In genomic region chr4:81314897-81315470, GRCh38 we compare ENCODE assay signal across 12 cellular contexts.
DNase-seq lines count a peak whose midpoint lies in the region; ATAC-seq, FAIRE-seq and TF ChIP-seq lines count a peak whose summit lies in the region.
"Had no signal": no experiment of that assay in that cellular context is flagged by ENCODE, and none has a peak within 500 bp of the region (broad histone marks: within the 10 kb centered on the region; RNA-seq: fewer than 3 reads in every experiment).

No MANE protein-coding gene starts in this region.

- H3K36me3 Mint-ChIP-seq in stimulated activated effector memory CD8-positive, alpha-beta T cell treated with anti-CD3 and anti-CD28 coated beads, Interleukin-12 subunit alpha, Interleukin-12 subunit beta, amount 100 ng/mL, for 72 hours, result no peaks in the 10 kb centered on the region
- no peaks in the 10 kb centered on the region for H3K36me3 Mint-ChIP-seq in activated T-helper 1 cell treated with anti-CD3 and anti-CD28 coated beads, Interleukin-12 subunit alpha, Interleukin-12 subunit beta, Interleukin-2, Interleukin-4 antibody, amounts not matched to agents 30 ng/mL and 10 ng/mL and 1 ng/mL, durations not matched to agents 14 hours and 24 hours and 36 hours (ENCODE audit: low read depth)
- H3K36me3 Mint-ChIP-seq in activated T-cell treated with anti-CD3 and anti-CD28 coated beads, Interleukin-2, amount 50 U/mL, for 24 hours (ENCODE audit: low read depth), result no peaks in the 10 kb centered on the region

- H3K36me3 ChIP-seq in SK-N-SH (replicated peaks in 1 of 2; ENCODE audit: control insufficient read depth in 1 of 2, insufficient read depth in 2 of 2, low read length in 1 of 2), result no peaks in the 10 kb centered on the region

- TF ChIP-seq CTCF in SK-N-SH (IDR thresholded peaks at IDR 0.05), result no peak

- H3K4me2 ChIP-seq in SK-N-SH, result no peak overlapping the region

- H3K9me3 ChIP-seq in SK-N-SH, result no peaks in the 10 kb centered on the region
- H3K9me3 ChIP-seq: testis had no signal

- no peak overlapping the region for H3K9ac ChIP-seq in SK-N-SH

- TF ChIP-seq RAD21 in SK-N-SH (IDR thresholded peaks at IDR 0.05; ENCODE audit: low read length), result no peak

- no peaks in the 10 kb centered on the region for H3K4me1 Mint-ChIP-seq in stimulated activated effector memory CD8-positive, alpha-beta T cell treated with anti-CD3 and anti-CD28 coated beads, Interleukin-12 subunit alpha, Interleukin-12 subunit beta, amount 100 ng/mL, for 72 hours
- H3K4me1 Mint-ChIP-seq in activated T-helper 1 cell treated with anti-CD3 and anti-CD28 coated beads, Interleukin-12 subunit alpha, Interleukin-12 subunit beta, Interleukin-2, Interleukin-4 antibody, amounts not matched to agents 30 ng/mL and 10 ng/mL and 1 ng/mL, durations not matched to agents 14 hours and 24 hours and 36 hours (ENCODE audit: low read depth), result no peaks in the 10 kb centered on the region
- H3K4me1 Mint-ChIP-seq in activated T-cell treated with anti-CD3 and anti-CD28 coated beads, Interleukin-2, amount 50 U/mL, for 24 hours (ENCODE audit: low read depth), result no peaks in the 10 kb centered on the region
- H3K4me1 Mint-ChIP-seq: activated CD4-positive, alpha-beta T cell treated with anti-CD3 and anti-CD28 coated beads, Interleukin-2, amount 10 ng/mL, durations not matched to agents 7 days and 5 days had no signal

- POLR2A ChIA-PET in SK-N-SH (lab: Yijun Ruan, JAX), result no interaction called here

- no peak overlapping the region for H3K4me3 ChIP-seq in SK-N-SH (ENCODE audit: low read depth in 2 of 2, low read length in 1 of 2)
- H3K4me3 ChIP-seq: testis had no signal

- H3K4me3 Mint-ChIP-seq in stimulated activated effector memory CD8-positive, alpha-beta T cell treated with anti-CD3 and anti-CD28 coated beads, Interleukin-12 subunit alpha, Interleukin-12 subunit beta, amount 100 ng/mL, for 72 hours, result no peak overlapping the region
- H3K4me3 Mint-ChIP-seq in activated T-helper 1 cell treated with anti-CD3 and anti-CD28 coated beads, Interleukin-12 subunit alpha, Interleukin-12 subunit beta, Interleukin-2, Interleukin-4 antibody, amounts not matched to agents 30 ng/mL and 10 ng/mL and 1 ng/mL, durations not matched to agents 14 hours and 24 hours and 36 hours, result no peak overlapping the region
- no peak overlapping the region for H3K4me3 Mint-ChIP-seq in activated T-cell treated with anti-CD3 and anti-CD28 coated beads, Interleukin-2, amount 50 U/mL, for 24 hours
- H3K4me3 Mint-ChIP-seq: activated CD4-positive, alpha-beta T cell treated with anti-CD3 and anti-CD28 coated beads, Interleukin-2, amount 10 ng/mL, durations not matched to agents 7 days and 5 days had no signal

- H3F3A ChIP-seq in SK-N-SH (replicated peaks; ENCODE audit: insufficient read depth), result no peaks in the 10 kb centered on the region

- H4K20me1 ChIP-seq in SK-N-SH (ENCODE audit: insufficient read depth), result no peaks in the 10 kb centered on the region

- DNase-seq in RCC 7860 (ENCODE audit: low spot score) (peak; percentile 14), foreskin melanocyte (peak; percentile 66), SK-N-SH (no peak)
- DNase-seq in stimulated activated effector memory CD8-positive, alpha-beta T cell treated with anti-CD3 and anti-CD28 coated beads, Interleukin-12 subunit alpha, Interleukin-12 subunit beta, amount 100 ng/mL, for 72 hours (ENCODE audit: low spot score in 2 of 2), result no peak
- no peak for DNase-seq in activated T-helper 1 cell treated with anti-CD3 and anti-CD28 coated beads, Interleukin-12 subunit alpha, Interleukin-12 subunit beta, Interleukin-2, Interleukin-4 antibody, amounts not matched to agents 30 ng/mL and 10 ng/mL and 1 ng/mL, durations not matched to agents 14 hours and 24 hours and 36 hours (ENCODE audit: low spot score)
- no peak for DNase-seq in activated T-cell treated with anti-CD3 and anti-CD28 coated beads, Interleukin-2, amount 50 U/mL, for 24 hours
- DNase-seq: activated CD4-positive, alpha-beta T cell treated with anti-CD3 and anti-CD28 coated beads, Interleukin-2, amount 10 ng/mL, durations not matched to agents 7 days and 5 days; activated naive CD4-positive, alpha-beta T cell treated with anti-CD3 and anti-CD28 coated beads, Interleukin-2, amount 50 U/mL, for 16 hours; Karpas-422; NCI-H524 treated with DMSO at 0.1 percent for 48 hours; testis had no signal

- no peak overlapping the region for H3K27ac Mint-ChIP-seq in stimulated activated effector memory CD8-positive, alpha-beta T cell treated with anti-CD3 and anti-CD28 coated beads, Interleukin-12 subunit alpha, Interleukin-12 subunit beta, amount 100 ng/mL, for 72 hours
- H3K27ac Mint-ChIP-seq in activated T-helper 1 cell treated with anti-CD3 and anti-CD28 coated beads, Interleukin-12 subunit alpha, Interleukin-12 subunit beta, Interleukin-2, Interleukin-4 antibody, amounts not matched to agents 30 ng/mL and 10 ng/mL and 1 ng/mL, durations not matched to agents 14 hours and 24 hours and 36 hours, result no peak overlapping the region
- H3K27ac Mint-ChIP-seq in activated T-cell treated with anti-CD3 and anti-CD28 coated beads, Interleukin-2, amount 50 U/mL, for 24 hours, result no peak overlapping the region
- H3K27ac Mint-ChIP-seq: activated CD4-positive, alpha-beta T cell treated with anti-CD3 and anti-CD28 coated beads, Interleukin-2, amount 10 ng/mL, durations not matched to agents 7 days and 5 days had no signal

- no peaks in the 10 kb centered on the region for H3K27me3 Mint-ChIP-seq in activated T-helper 1 cell treated with anti-CD3 and anti-CD28 coated beads, Interleukin-12 subunit alpha, Interleukin-12 subunit beta, Interleukin-2, Interleukin-4 antibody, amounts not matched to agents 30 ng/mL and 10 ng/mL and 1 ng/mL, durations not matched to agents 14 hours and 24 hours and 36 hours (ENCODE audit: insufficient read depth)
- H3K27me3 Mint-ChIP-seq in activated T-cell treated with anti-CD3 and anti-CD28 coated beads, Interleukin-2, amount 50 U/mL, for 24 hours, result peaks cover 20% of the 10 kb centered on the region

- H3K4me1 ChIP-seq in SK-N-SH (ENCODE audit: control insufficient read depth in 1 of 2, insufficient read depth in 2 of 2, low read depth in 1 of 2, low read length in 1 of 2), result no peaks in the 10 kb centered on the region
- H3K4me1 ChIP-seq: testis had no signal

- H3K27me3 ChIP-seq in SK-N-SH (ENCODE audit: insufficient read depth), result no peaks in the 10 kb centered on the region
- H3K27me3 ChIP-seq: testis had no signal

- CTCF ChIA-PET in SK-N-SH (lab: Yijun Ruan, JAX), result interaction anchor here (1.4 kb wide), 1 partner anchor 36 kb away, joined by 3 read pairs; no protein-coding TSS in a partner anchor

- H3K27ac ChIP-seq in SK-N-SH (ENCODE audit: low read depth in 2 of 2, low read length in 1 of 2), result no peak overlapping the region
- H3K27ac ChIP-seq: testis had no signal

- peak; percentile 27 for ATAC-seq in GM19395 (IDR thresholded peaks at IDR 0.05; ENCODE audit: unreplicated experiment)
- peak; percentile 19 for ATAC-seq in stimulated activated effector memory CD8-positive, alpha-beta T cell treated with anti-CD3 and anti-CD28 coated beads, Interleukin-12 subunit alpha, Interleukin-12 subunit beta, amount 100 ng/mL, for 72 hours

- FAIRE-seq in RCC 7860 (lab: Jason Lieb, UNC), result no peak

- TF ChIP-seq EP300 in SK-N-SH (IDR thresholded peaks at IDR 0.05; ENCODE audit: borderline replicate concordance in 1 of 2, low read depth in 1 of 2, low read length in 1 of 2), result no peak

- H3K79me2 ChIP-seq in SK-N-SH (ENCODE audit: insufficient read depth), result no peaks in the 10 kb centered on the region

- H2AFZ ChIP-seq in SK-N-SH (ENCODE audit: low read depth), result no peak overlapping the region

- WGBS in SK-N-SH (ENCODE audit: low lambda C conversion rate), result 6% methylated on average over 3 of the region's 3 CpGs

- no peaks in the 10 kb centered on the region for H3K9me3 Mint-ChIP-seq in stimulated activated effector memory CD8-positive, alpha-beta T cell treated with anti-CD3 and anti-CD28 coated beads, Interleukin-12 subunit alpha, Interleukin-12 subunit beta, amount 100 ng/mL, for 72 hours
- H3K9me3 Mint-ChIP-seq in activated T-helper 1 cell treated with anti-CD3 and anti-CD28 coated beads, Interleukin-12 subunit alpha, Interleukin-12 subunit beta, Interleukin-2, Interleukin-4 antibody, amounts not matched to agents 30 ng/mL and 10 ng/mL and 1 ng/mL, durations not matched to agents 14 hours and 24 hours and 36 hours, result no peaks in the 10 kb centered on the region
- H3K9me3 Mint-ChIP-seq in activated T-cell treated with anti-CD3 and anti-CD28 coated beads, Interleukin-2, amount 50 U/mL, for 24 hours, result no peaks in the 10 kb centered on the region
- H3K9me3 Mint-ChIP-seq: activated CD4-positive, alpha-beta T cell treated with anti-CD3 and anti-CD28 coated beads, Interleukin-2, amount 10 ng/mL, durations not matched to agents 7 days and 5 days had no signal

- intact Hi-C loops in activated T-helper 1 cell treated with anti-CD3 and anti-CD28 coated beads, Interleukin-12 subunit alpha, Interleukin-12 subunit beta, Interleukin-2, Interleukin-4 antibody, amounts not matched to agents 30 ng/mL and 10 ng/mL and 1 ng/mL, durations not matched to agents 14 hours and 24 hours and 36 hours (cut with micrococcal nuclease), result no loop called here

- H3K9me2 ChIP-seq in SK-N-SH, result no peaks in the 10 kb centered on the region

TF ChIP-seq in SK-N-SH, 30 proteins besides CTCF, POLR2A, EP300 and RAD21:
- no peak for TF ChIP-seq RFX5 (IDR thresholded peaks at IDR 0.05; ENCODE audit: low read length)
- no peak for TF ChIP-seq NRF1 (IDR thresholded peaks at IDR 0.05; ENCODE audit: low read depth, low read length)
- no peak for TF ChIP-seq JUND (IDR thresholded peaks at IDR 0.05)
- TF ChIP-seq FOXM1 (IDR thresholded peaks at IDR 0.05; ENCODE audit: low read depth), result no peak
- no peak for TF ChIP-seq TCF12 (IDR thresholded peaks at IDR 0.05)
- no peak for TF ChIP-seq USF1 (IDR thresholded peaks at IDR 0.05; ENCODE audit: borderline replicate concordance, low read depth)
- no peak for TF ChIP-seq TAF1 (IDR thresholded peaks at IDR 0.05; ENCODE audit: borderline replicate concordance, low read depth, low read length)
- no peak for TF ChIP-seq FOSL2 (IDR thresholded peaks at IDR 0.05; ENCODE audit: borderline replicate concordance, low read depth)

Comparison
In these comparisons a context has a peak if more than half of its experiments do, and no peak if none do; other contexts are left out.
1. DNase-seq: peak in RCC 7860 (single experiment) and foreskin melanocyte (single experiment); none in stimulated activated effector memory CD8-positive, alpha-beta T cell treated with anti-CD3 and anti-CD28 coated beads, Interleukin-12 subunit alpha, Interleukin-12 subunit beta, amount 100 ng/mL, for 72 hours (0 of 2), SK-N-SH (single experiment), activated T-helper 1 cell treated with anti-CD3 and anti-CD28 coated beads, Interleukin-12 subunit alpha, Interleukin-12 subunit beta, Interleukin-2, Interleukin-4 antibody, amounts not matched to agents 30 ng/mL and 10 ng/mL and 1 ng/mL, durations not matched to agents 14 hours and 24 hours and 36 hours (single experiment) and activated T-cell treated with anti-CD3 and anti-CD28 coated beads, Interleukin-2, amount 50 U/mL, for 24 hours (single experiment).